In genomic region chr12:89693639-89694202, GRCh38 we compare ENCODE assay signal across 20 cellular contexts. TPM values are rescaled to one million over a fixed set of nuclear protein-coding genes. Genes with fewer than 3 reads are reported as not detected.
DNase-seq lines count a peak whose midpoint lies in the region; ATAC-seq and TF ChIP-seq lines count a peak whose summit lies in the region.
"Had no signal": no experiment of that assay in that cellular context is flagged by ENCODE, and none has a peak within 500 bp of the region (broad histone marks: within the 10 kb centered on the region; RNA-seq: fewer than 3 reads in every experiment).

No MANE protein-coding gene starts in this region.

- H3K36me3 Mint-ChIP-seq in memory B cell, result peaks cover 9% of the 10 kb centered on the region
- H3K36me3 Mint-ChIP-seq in CD4-positive, alpha-beta T cell (ENCODE audit: low read depth), result no peaks in the 10 kb centered on the region
- H3K36me3 Mint-ChIP-seq: natural killer cell treated with Interleukin-12 subunit alpha and Interleukin-12 subunit beta and Interleukin-15 and Interleukin-18, amount 100 ng/mL, for 72 hours had no signal

- H3K27me3 ChIP-seq in mammary epithelial cell (ENCODE audit: insufficient read depth, low read length) (no peaks in the 10 kb centered on the region), breast epithelium (no peaks in the 10 kb centered on the region), upper lobe of right lung (no peaks in the 10 kb centered on the region)
- no peaks in the 10 kb centered on the region for H3K27me3 ChIP-seq in CD4-positive, alpha-beta T cell (ENCODE audit: control insufficient read depth, insufficient read depth, low read length)
- H3K27me3 ChIP-seq: uterus had no signal

- BruUV-seq in mammary epithelial cell (replicated peaks; lab: Mats Ljungman, UMichigan), result no TSS peak

- H3K4me3 Mint-ChIP-seq in memory B cell, result no peak overlapping the region
- H3K4me3 Mint-ChIP-seq in CD4-positive, alpha-beta T cell, result no peak overlapping the region
- H3K4me3 Mint-ChIP-seq: natural killer cell treated with Interleukin-12 subunit alpha and Interleukin-12 subunit beta and Interleukin-15 and Interleukin-18, amount 100 ng/mL, for 72 hours; stimulated activated naive CD8-positive, alpha-beta T cell treated with anti-CD3 and anti-CD28 coated beads, Interleukin-15, Interleukin-2, amounts not matched to agents 100 ng/mL and 50 ng/mL, for 24 hours had no signal

- TF ChIP-seq CTCF in mammary epithelial cell (conservative IDR thresholded peaks at IDR 0.05 in 1 of 2, IDR thresholded peaks at IDR 0.05 in 1 of 2; ENCODE audit: extremely low read depth in 1 of 2, insufficient read depth in 1 of 2, low read depth in 1 of 2, low read length in 2 of 2) (no peak), breast epithelium (IDR thresholded peaks at IDR 0.05) (no peak), astrocyte of the spinal cord (IDR thresholded peaks at IDR 0.05; ENCODE audit: low read depth, low read length) (no peak), upper lobe of right lung (IDR thresholded peaks at IDR 0.05) (no peak), omental fat pad (IDR thresholded peaks at IDR 0.05) (no peak)
- TF ChIP-seq CTCF in CD4-positive, alpha-beta T cell (IDR thresholded peaks at IDR 0.05), result no peak

- intact Hi-C loops in mammary epithelial cell (cut with micrococcal nuclease), result no loop called here
- intact Hi-C loops in breast epithelium (cut with DNase I; ENCODE audit: low total_unique reads), result no loop called here
- intact Hi-C loops in upper lobe of right lung (cut with DNase I), result no loop called here
- intact Hi-C loops in CD4-positive, alpha-beta T cell (cut with DNase I, micrococcal nuclease), result no loop called here

- H3K9me3 ChIP-seq in mammary epithelial cell (replicated peaks; ENCODE audit: insufficient read depth, low read length), result no peaks in the 10 kb centered on the region
- no peaks in the 10 kb centered on the region for H3K9me3 ChIP-seq in breast epithelium
- H3K9me3 ChIP-seq in upper lobe of right lung, result no peaks in the 10 kb centered on the region
- H3K9me3 ChIP-seq in CD4-positive, alpha-beta T cell (ENCODE audit: control insufficient read depth, low read length), result no peaks in the 10 kb centered on the region
- H3K9me3 ChIP-seq: HAP-1, uterus had no signal

- H3K27ac ChIP-seq in mammary epithelial cell (ENCODE audit: insufficient read depth, low read depth, low read length) (no peak overlapping the region), breast epithelium (no peak overlapping the region), upper lobe of right lung (no peak overlapping the region)
- H3K27ac ChIP-seq in CD4-positive, alpha-beta T cell (ENCODE audit: low read depth, low read length), result no peak overlapping the region
- H3K27ac ChIP-seq: KMS-11, uterus had no signal

- DNase-seq in mammary epithelial cell (no peak), breast epithelium (ENCODE audit: low spot score in 2 of 2) (no peak), astrocyte of the spinal cord (ENCODE audit: low read depth, low spot score) (peak; percentile 32), memory B cell (ENCODE audit: low spot score in 2 of 2) (no peak), upper lobe of right lung (no peak), omental fat pad (ENCODE audit: low spot score) (no peak)
- DNase-seq in CD4-positive, alpha-beta T cell, result no peak
- DNase-seq: activated CD4-positive, CD25-positive, alpha-beta regulatory T cell; activated CD8-positive, alpha-beta memory T cell treated with anti-CD3 and anti-CD28 coated beads for 24 hours; amygdala; NCI-H1417 treated with DMSO at 0.1 percent for 48 hours; SIG-M5; stimulated activated CD4-positive, alpha-beta T cell treated with anti-CD3 and anti-CD28 coated beads, Interleukin-15, amount 100 ng/mL, for 24 hours; uterus had no signal

- no peaks in the 10 kb centered on the region for H3K9me3 Mint-ChIP-seq in memory B cell
- no peaks in the 10 kb centered on the region for H3K9me3 Mint-ChIP-seq in CD4-positive, alpha-beta T cell
- H3K9me3 Mint-ChIP-seq: natural killer cell treated with Interleukin-12 subunit alpha and Interleukin-12 subunit beta and Interleukin-15 and Interleukin-18, amount 100 ng/mL, for 72 hours; stimulated activated naive CD8-positive, alpha-beta T cell treated with anti-CD3 and anti-CD28 coated beads, Interleukin-15, Interleukin-2, amounts not matched to agents 100 ng/mL and 50 ng/mL, for 24 hours had no signal

- H3K4me3 ChIP-seq in mammary epithelial cell (replicated peaks in 1 of 3; ENCODE audit: insufficient read depth in 1 of 3, low read depth in 2 of 3, low read length in 3 of 3), result no peak overlapping the region
- H3K4me3 ChIP-seq in breast epithelium, result no peak overlapping the region
- H3K4me3 ChIP-seq in astrocyte of the spinal cord (ENCODE audit: low read depth, low read length), result no peak overlapping the region
- H3K4me3 ChIP-seq in upper lobe of right lung, result no peak overlapping the region
- H3K4me3 ChIP-seq: HAP-1, lung, uterus had no signal

- in situ Hi-C loops in mammary epithelial cell (cut with MboI; ENCODE audit: low sequenced_read_pairs in 2 of 2) (no loop called here), astrocyte of the spinal cord (cut with HindIII; ENCODE audit: low sequenced_read_pairs) (no loop called here)

- POLR2A ChIA-PET in CD4-positive, alpha-beta T cell (lab: Charles Lee), result no interaction called here

- H3K27me3 Mint-ChIP-seq in memory B cell, result no peaks in the 10 kb centered on the region
- H3K27me3 Mint-ChIP-seq in CD4-positive, alpha-beta T cell, result no peaks in the 10 kb centered on the region
- H3K27me3 Mint-ChIP-seq: natural killer cell treated with Interleukin-12 subunit alpha and Interleukin-12 subunit beta and Interleukin-15 and Interleukin-18, amount 100 ng/mL, for 72 hours; stimulated activated naive CD8-positive, alpha-beta T cell treated with anti-CD3 and anti-CD28 coated beads, Interleukin-15, Interleukin-2, amounts not matched to agents 100 ng/mL and 50 ng/mL, for 24 hours had no signal

- ATAC-seq in memory B cell (ENCODE audit: low read depth), result no peak
- peak; percentile 62 for ATAC-seq in upper lobe of right lung
- ATAC-seq in omental fat pad (ENCODE audit: low FRiP score), result no peak
- ATAC-seq in HG02678 (IDR thresholded peaks at IDR 0.05; ENCODE audit: unreplicated experiment), result no peak
- ATAC-seq in CD4-positive, alpha-beta T cell (ENCODE audit: poor library complexity), result no peak
- ATAC-seq: natural killer cell treated with Interleukin-12 subunit alpha and Interleukin-12 subunit beta and Interleukin-15 and Interleukin-18, amount 100 ng/mL, for 72 hours had no signal

- H3K4me2 ChIP-seq in mammary epithelial cell (ENCODE audit: insufficient read depth, low read depth, low read length), result peak overlapping the region; percentile 44
- H3K4me2 ChIP-seq: KMS-11 had no signal

- H3K36me3 ChIP-seq in mammary epithelial cell (ENCODE audit: insufficient read depth, low read length) (no peaks in the 10 kb centered on the region), breast epithelium (no peaks in the 10 kb centered on the region), upper lobe of right lung (no peaks in the 10 kb centered on the region)
- H3K36me3 ChIP-seq: HAP-1, uterus had no signal

- CTCF ChIA-PET in mammary epithelial cell (lab: Charles Lee; ENCODE audit: low non-redundant PET), result no interaction called here
- CTCF ChIA-PET in CD4-positive, alpha-beta T cell (lab: Charles Lee), result interaction anchor here (1.1 to 1.3 kb wide), 2 partner anchors 12 to 31 kb away, joined by 3 read pairs; no protein-coding TSS in a partner anchor

- H3K27ac Mint-ChIP-seq in memory B cell, result peak overlapping the region; percentile 60
- no peak overlapping the region for H3K27ac Mint-ChIP-seq in CD4-positive, alpha-beta T cell
- H3K27ac Mint-ChIP-seq: stimulated activated naive CD8-positive, alpha-beta T cell treated with anti-CD3 and anti-CD28 coated beads, Interleukin-15, Interleukin-2, amounts not matched to agents 100 ng/mL and 50 ng/mL, for 24 hours had no signal

- dilution Hi-C loops in mammary epithelial cell (cut with HindIII; ENCODE audit: low sequenced_read_pairs), result no loop called here

- no peak overlapping the region for H2AFZ ChIP-seq in mammary epithelial cell (ENCODE audit: low read depth, low read length)

- no peak overlapping the region for H3K9ac ChIP-seq in mammary epithelial cell (ENCODE audit: insufficient read depth, low read length)
- H3K9ac ChIP-seq: KMS-11 had no signal

- H4K20me1 ChIP-seq in mammary epithelial cell (ENCODE audit: insufficient read depth, low read length), result no peaks in the 10 kb centered on the region

- peaks cover 30% of the 10 kb centered on the region for H3K4me1 ChIP-seq in mammary epithelial cell (ENCODE audit: insufficient read depth, low read length)
- no peaks in the 10 kb centered on the region for H3K4me1 ChIP-seq in breast epithelium
- peaks cover 23% of the 10 kb centered on the region for H3K4me1 ChIP-seq in upper lobe of right lung
- H3K4me1 ChIP-seq: uterus had no signal

- H3K4me1 Mint-ChIP-seq in memory B cell, result peaks cover 58% of the 10 kb centered on the region
- peaks cover 97% of the 10 kb centered on the region for H3K4me1 Mint-ChIP-seq in CD4-positive, alpha-beta T cell (ENCODE audit: low read depth)

- 49% methylated on average over 3 of the region's 3 CpGs for WGBS in mammary epithelial cell (ENCODE audit: low coverage, missing lambda C conversion rate)

- no peak for TF ChIP-seq POLR2A in breast epithelium (IDR thresholded peaks at IDR 0.05)

- H3K79me2 ChIP-seq in mammary epithelial cell (ENCODE audit: insufficient read depth, low read length), result peaks cover 99% of the 10 kb centered on the region

RNA-seq across cellular contexts. Expression of gene ATP2B1, which starts 14.9 kb away (rescaled TPM):
- 10 to 100 TPM; 63.8 to 97.7 TPM for total RNA-seq in mammary epithelial cell
- polyA plus RNA-seq in mammary epithelial cell, result 26.1 TPM
- polyA minus RNA-seq in mammary epithelial cell, result 65.9 TPM
- total RNA-seq in breast epithelium, result 10 to 100 TPM; 40.3 to 76.8 (median 54.6) TPM
- total RNA-seq in upper lobe of right lung, result 46.6 TPM
- total RNA-seq in omental fat pad, result 100 to 1,000 TPM in 1 of 4 donors, 10 to 100 TPM in 3; 29.5 to 116 (median 68.4) TPM
- 100 to 1,000 TPM in 1 of 2 experiments, 10 to 100 TPM in 1; 98.2 to 100 TPM for total RNA-seq in CD4-positive, alpha-beta T cell
